18 cellular contexts compared by ENCODE assay signal in the genomic region with DNA sequence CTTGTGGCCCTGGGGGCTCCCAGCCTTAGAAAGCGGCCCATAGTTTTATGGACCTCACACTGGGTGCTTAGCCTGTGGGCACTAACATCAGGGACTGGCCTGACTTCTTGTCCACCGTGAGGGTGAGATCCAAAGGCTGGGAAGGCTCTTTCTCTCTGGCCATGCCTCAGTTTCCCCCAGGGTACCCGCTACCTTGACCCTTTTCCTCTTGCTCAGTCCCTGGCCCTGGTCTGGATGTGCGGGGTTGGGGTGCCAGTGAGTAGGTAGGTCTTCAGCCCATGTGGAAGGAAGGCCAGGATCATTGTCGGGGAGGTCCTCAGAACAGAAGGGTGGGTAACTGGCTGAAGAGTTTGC. TPM values are rescaled to one million over a fixed set of nuclear protein-coding genes. Genes with fewer than 3 reads are reported as not detected.
DNase-seq lines count a peak whose midpoint lies in the region; ATAC-seq, FAIRE-seq and TF ChIP-seq lines count a peak whose summit lies in the region.
"Had no signal": no experiment of that assay in that cellular context is flagged by ENCODE, and none has a peak within 500 bp of the region (broad histone marks: within the 10 kb centered on the region; RNA-seq: fewer than 3 reads in every experiment).

No MANE protein-coding gene starts in this region.

- peaks cover 8% of the 10 kb centered on the region for H3K4me1 ChIP-seq in osteoblast (ENCODE audit: insufficient read depth, low read length)
- H3K4me1 ChIP-seq: Caco-2, colonic mucosa had no signal

- ATAC-seq in central memory CD8-positive, alpha-beta T cell (replicated peaks; ENCODE audit: extremely low read depth, poor library complexity, severe bottlenecking), result no peak
- ATAC-seq: gastroesophageal sphincter had no signal

- no peaks in the 10 kb centered on the region for H3K27me3 ChIP-seq in osteoblast (ENCODE audit: insufficient read depth, low read length)
- H3K27me3 ChIP-seq: colonic mucosa, pancreas, upper lobe of left lung had no signal

- H4K20me1 ChIP-seq in osteoblast (ENCODE audit: insufficient read depth, low read length), result no peaks in the 10 kb centered on the region

- H3K4me2 ChIP-seq in osteoblast (ENCODE audit: insufficient read depth, low read length), result no peak overlapping the region

- no peak overlapping the region for H2AFZ ChIP-seq in osteoblast (ENCODE audit: low read length)

- no peaks in the 10 kb centered on the region for H3K36me3 ChIP-seq in osteoblast (ENCODE audit: insufficient read depth, low read length)
- H3K36me3 ChIP-seq: colonic mucosa, gastroesophageal sphincter, pancreas, upper lobe of left lung had no signal

- H3K79me2 ChIP-seq in osteoblast (ENCODE audit: insufficient read depth, low read length), result peaks cover 13% of the 10 kb centered on the region

- H3K36me3 Mint-ChIP-seq in T-helper 2 cell treated with Interferon-gamma antibody and Interleukin-4, amounts not matched to agents 5 μg/mL and 100 μg/mL, for 36 hours (ENCODE audit: low read depth), result no peaks in the 10 kb centered on the region
- H3K36me3 Mint-ChIP-seq in central memory CD8-positive, alpha-beta T cell (ENCODE audit: insufficient read depth), result peaks cover 12% of the 10 kb centered on the region
- H3K36me3 Mint-ChIP-seq: T-cell had no signal

- no peaks in the 10 kb centered on the region for H3K9me3 ChIP-seq in osteoblast (ENCODE audit: low read depth, low read length)
- H3K9me3 ChIP-seq: Caco-2, colonic mucosa, gastroesophageal sphincter, pancreas, upper lobe of left lung had no signal

- FAIRE-seq in D721Med (lab: Jason Lieb, UNC), result no peak
- FAIRE-seq: pancreas had no signal

- H3K27me3 Mint-ChIP-seq in T-helper 2 cell treated with Interferon-gamma antibody and Interleukin-4, amounts not matched to agents 5 μg/mL and 100 μg/mL, for 36 hours (ENCODE audit: low read depth), result no peaks in the 10 kb centered on the region
- H3K27me3 Mint-ChIP-seq in central memory CD8-positive, alpha-beta T cell, result no peaks in the 10 kb centered on the region
- H3K27me3 Mint-ChIP-seq: activated CD4-positive, alpha-beta T cell treated with anti-CD3 and anti-CD28 coated beads, Interleukin-2, amount 10 ng/mL, durations not matched to agents 24 days and 14 days; activated naive CD8-positive, alpha-beta T cell treated with anti-CD3 and anti-CD28 coated beads for 36 hours had no signal

- peaks cover 20% of the 10 kb centered on the region for H3K4me1 Mint-ChIP-seq in T-helper 2 cell treated with Interferon-gamma antibody and Interleukin-4, amounts not matched to agents 5 μg/mL and 100 μg/mL, for 36 hours (ENCODE audit: low read depth)
- peaks cover 37% of the 10 kb centered on the region for H3K4me1 Mint-ChIP-seq in central memory CD8-positive, alpha-beta T cell

- no peak overlapping the region for H3K27ac ChIP-seq in osteoblast (ENCODE audit: low read depth, low read length)
- H3K27ac ChIP-seq: colonic mucosa, gastroesophageal sphincter, pancreas, upper lobe of left lung had no signal

- peak; percentile 31 for TF ChIP-seq CTCF in LNCAP (IDR thresholded peaks at IDR 0.05)
- TF ChIP-seq CTCF in osteoblast (IDR thresholded peaks at IDR 0.05; ENCODE audit: extremely low read depth, low read depth, low read length), result peak; percentile 3
- no peak for TF ChIP-seq CTCF in D721Med (IDR thresholded peaks at IDR 0.05; ENCODE audit: insufficient read depth, missing control alignments)

- no peak for DNase-seq in T-helper 2 cell treated with Interferon-gamma antibody and Interleukin-4, amounts not matched to agents 5 μg/mL and 100 μg/mL, for 36 hours (ENCODE audit: low spot score)
- DNase-seq in T-helper 2 cell, result no peak
- DNase-seq in central memory CD8-positive, alpha-beta T cell (ENCODE audit: low spot score in 2 of 2), result no peak
- DNase-seq in osteoblast (ENCODE audit: insufficient read length, low spot score, missing footprints), result no peak
- no peak for DNase-seq in NCI-H345 (lab: John Stamatoyannopoulos, UW)
- DNase-seq in NCI-H524 (lab: John Stamatoyannopoulos, UW), result no peak
- no peak for DNase-seq in D721Med (ENCODE audit: insufficient read length, low spot score)
- DNase-seq: NCI-H187 treated with DMSO at 0.1 percent for 48 hours had no signal

- no peaks in the 10 kb centered on the region for H3K9me3 Mint-ChIP-seq in T-helper 2 cell treated with Interferon-gamma antibody and Interleukin-4, amounts not matched to agents 5 μg/mL and 100 μg/mL, for 36 hours
- no peaks in the 10 kb centered on the region for H3K9me3 Mint-ChIP-seq in central memory CD8-positive, alpha-beta T cell
- H3K9me3 Mint-ChIP-seq: activated CD4-positive, alpha-beta T cell treated with anti-CD3 and anti-CD28 coated beads, Interleukin-2, amount 10 ng/mL, durations not matched to agents 24 days and 14 days; activated naive CD8-positive, alpha-beta T cell treated with anti-CD3 and anti-CD28 coated beads for 36 hours; T-cell had no signal

- H3K4me3 ChIP-seq in osteoblast (ENCODE audit: insufficient read depth, low read length), result no peak overlapping the region
- H3K4me3 ChIP-seq: colonic mucosa, gastroesophageal sphincter, pancreas, upper lobe of left lung had no signal

- peak overlapping the region; percentile 20 for H3K27ac Mint-ChIP-seq in T-helper 2 cell treated with Interferon-gamma antibody and Interleukin-4, amounts not matched to agents 5 μg/mL and 100 μg/mL, for 36 hours
- peak overlapping the region; percentile 29 for H3K27ac Mint-ChIP-seq in central memory CD8-positive, alpha-beta T cell (ENCODE audit: low read depth)
- H3K27ac Mint-ChIP-seq: activated CD4-positive, alpha-beta T cell treated with anti-CD3 and anti-CD28 coated beads, Interleukin-2, amount 10 ng/mL, durations not matched to agents 24 days and 14 days; activated naive CD8-positive, alpha-beta T cell treated with anti-CD3 and anti-CD28 coated beads for 36 hours; T-cell had no signal

- no peak overlapping the region for H3K4me3 Mint-ChIP-seq in T-helper 2 cell treated with Interferon-gamma antibody and Interleukin-4, amounts not matched to agents 5 μg/mL and 100 μg/mL, for 36 hours
- no peak overlapping the region for H3K4me3 Mint-ChIP-seq in central memory CD8-positive, alpha-beta T cell
- H3K4me3 Mint-ChIP-seq: activated CD4-positive, alpha-beta T cell treated with anti-CD3 and anti-CD28 coated beads, Interleukin-2, amount 10 ng/mL, durations not matched to agents 24 days and 14 days; activated naive CD8-positive, alpha-beta T cell treated with anti-CD3 and anti-CD28 coated beads for 36 hours had no signal

RNA-seq across cellular contexts. Expression of a gene that starts 1.6 kb away (rescaled TPM):
- total RNA-seq in osteoblast, result 13.8 and 15.9 TPM in 2 replicates

RNA-seq across cellular contexts. Expression of a gene that starts 30.2 kb away (rescaled TPM):
- 0.29 and 0.36 TPM in 2 replicates for total RNA-seq in osteoblast
- total RNA-seq: gastroesophageal sphincter, myocyte had no signal

RNA-seq across cellular contexts. Expression of a gene that starts 52.1 kb away (rescaled TPM):
- total RNA-seq in osteoblast, result 16.2 and 17.4 TPM in 2 replicates

RNA-seq across cellular contexts. Expression of a gene that starts 52.2 kb away (rescaled TPM):
- total RNA-seq in osteoblast, result 37.4 and 47.4 TPM in 2 replicates
